ENCODE assay signal across 16 cellular contexts in the genomic region with DNA sequence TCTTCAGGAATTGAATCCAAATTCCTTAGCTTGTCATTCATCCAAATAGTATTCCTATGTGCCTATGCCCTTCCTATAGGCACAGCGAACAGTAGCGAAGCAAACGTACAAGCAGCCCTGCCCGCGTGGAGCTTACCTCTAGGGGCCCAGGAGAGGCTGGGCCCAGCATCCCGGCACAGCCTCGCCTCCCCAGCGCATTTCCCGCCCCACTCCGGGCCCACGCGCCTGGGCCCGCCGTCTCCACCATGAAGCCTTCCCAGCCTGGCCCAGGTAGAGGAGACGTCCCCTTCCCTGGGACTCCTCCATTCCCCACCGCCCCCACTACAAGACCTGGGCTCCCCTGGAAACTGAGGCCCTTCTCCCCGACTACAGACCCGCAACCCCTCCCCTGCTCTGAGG. TPM values are rescaled to one million over a fixed set of nuclear protein-coding genes. Genes with fewer than 3 reads are reported as not detected.
DNase-seq lines count a peak whose midpoint lies in the region; ATAC-seq and TF ChIP-seq lines count a peak whose summit lies in the region.
"Had no signal": no experiment of that assay in that cellular context is flagged by ENCODE, and none has a peak within 500 bp of the region (broad histone marks: within the 10 kb centered on the region; RNA-seq: fewer than 3 reads in every experiment).

No MANE protein-coding gene starts in this region.

- H3K36me3 ChIP-seq in right atrium auricular region, result no peaks in the 10 kb centered on the region
- H3K36me3 ChIP-seq: pancreas had no signal

- peak overlapping the region; percentile 43 to 74 for H3K4me3 Mint-ChIP-seq in effector memory CD8-positive, alpha-beta T cell
- no peak overlapping the region for H3K4me3 Mint-ChIP-seq in neural crest cell
- H3K4me3 Mint-ChIP-seq: brain, mesothelial cell of epicardium had no signal

- H3K27ac Mint-ChIP-seq in effector memory CD8-positive, alpha-beta T cell, result peak overlapping the region; percentile 14 to 15
- peak overlapping the region; percentile 52 for H3K27ac Mint-ChIP-seq in neural crest cell (ENCODE audit: unreplicated experiment)

- H3K27me3 ChIP-seq in right cardiac atrium (ENCODE audit: control insufficient read depth, insufficient read depth) (no peaks in the 10 kb centered on the region), right atrium auricular region (no peaks in the 10 kb centered on the region)
- H3K27me3 ChIP-seq: pancreas had no signal

- peaks cover 20% of the 10 kb centered on the region for H3K36me3 Mint-ChIP-seq in effector memory CD8-positive, alpha-beta T cell (ENCODE audit: insufficient read depth)
- H3K36me3 Mint-ChIP-seq in neural crest cell (ENCODE audit: low read depth), result peaks cover 9% of the 10 kb centered on the region

- H3K4me3 ChIP-seq in right cardiac atrium (ENCODE audit: low read length), result no peak overlapping the region
- peak overlapping the region in 1 of 2 donors; percentile 53 for H3K4me3 ChIP-seq in right atrium auricular region

- 84% methylated on average over 18 of the region's 18 CpGs for WGBS in right cardiac atrium

- H3K4me1 Mint-ChIP-seq in effector memory CD8-positive, alpha-beta T cell (ENCODE audit: low read depth in 2 of 2), result peaks cover 9 to 25% of the 10 kb centered on the region in 2 donors
- H3K4me1 Mint-ChIP-seq in neural crest cell, result no peaks in the 10 kb centered on the region
- H3K4me1 Mint-ChIP-seq: brain, mesothelial cell of epicardium had no signal

- H3K4me1 ChIP-seq in right cardiac atrium (ENCODE audit: control insufficient read depth, insufficient read depth, low read length) (no peaks in the 10 kb centered on the region), right atrium auricular region (peaks cover 0 to 8% of the 10 kb centered on the region in 2 donors)
- H3K4me1 ChIP-seq: pancreas had no signal

- H3K27ac ChIP-seq in right cardiac atrium (ENCODE audit: low read length) (no peak overlapping the region), right atrium auricular region (no peak overlapping the region)
- H3K27ac ChIP-seq: gastrocnemius medialis, pancreas had no signal

- no peaks in the 10 kb centered on the region for H3K27me3 Mint-ChIP-seq in effector memory CD8-positive, alpha-beta T cell
- no peaks in the 10 kb centered on the region for H3K27me3 Mint-ChIP-seq in neural crest cell (ENCODE audit: low read depth)
- H3K27me3 Mint-ChIP-seq: brain had no signal

- DNase-seq in right cardiac atrium (no peak), right atrium auricular region (ENCODE audit: low spot score) (no peak), neural crest cell (ENCODE audit: low read depth, low spot score) (no peak), NCI-H345 (lab: John Stamatoyannopoulos, UW) (no peak), DMS79 treated with DMSO at 0.1 percent for 48 hours (lab: John Stamatoyannopoulos, UW) (no peak), SK-N-DZ (ENCODE audit: low spot score) (no peak)
- no peak for DNase-seq in effector memory CD8-positive, alpha-beta T cell
- DNase-seq: gastrocnemius medialis, NCI-H1436 treated with DMSO at 0.1 percent for 48 hours, NCI-H446 had no signal

- intact Hi-C loops in right cardiac atrium (cut with DNase I), result loop anchor here in 1 of 4 donors (10.0 kb wide), 1 partner anchor 290 kb away; no protein-coding TSS in a partner anchor

- ATAC-seq in right cardiac atrium (peak; percentile 25 to 37), GM18520 (IDR thresholded peaks at IDR 0.05; ENCODE audit: unreplicated experiment) (no peak)
- no peak for ATAC-seq in effector memory CD8-positive, alpha-beta T cell (replicated peaks)
- ATAC-seq: gastrocnemius medialis had no signal

- no peak for TF ChIP-seq CTCF in right atrium auricular region (IDR thresholded peaks at IDR 0.05)
- no peak for TF ChIP-seq CTCF in neural crest cell (conservative IDR thresholded peaks at IDR 0.05)

- H3K9me3 ChIP-seq in right cardiac atrium (ENCODE audit: control insufficient read depth, low read length), result no peaks in the 10 kb centered on the region
- H3K9me3 ChIP-seq in right atrium auricular region, result no peaks in the 10 kb centered on the region
- H3K9me3 ChIP-seq: gastrocnemius medialis, pancreas had no signal

- no peaks in the 10 kb centered on the region for H3K9me3 Mint-ChIP-seq in effector memory CD8-positive, alpha-beta T cell
- no peaks in the 10 kb centered on the region for H3K9me3 Mint-ChIP-seq in neural crest cell
- H3K9me3 Mint-ChIP-seq: brain, mesothelial cell of epicardium had no signal

RNA-seq across cellular contexts. Expression of a gene that starts 0.2 kb away (rescaled TPM):
- total RNA-seq in right cardiac atrium (under 1 TPM in 1 of 4 donors, not detected in 3; 0.06 TPM), right atrium auricular region (not detected), neural crest cell (0.70 and 0.91 TPM in 2 replicates)
- polyA plus RNA-seq in right cardiac atrium, result not detected
- 0.10 and 0.29 TPM in 2 replicates for polyA plus RNA-seq in SK-N-DZ (2014; cell fraction: cytosol; rRNA removed)
- 0.65 and 0.89 TPM in 2 replicates for polyA plus RNA-seq in SK-N-DZ (2014; cell fraction: nucleus; rRNA removed)
- total RNA-seq: LHCN-M2, SK-MEL-5 had no signal

RNA-seq across cellular contexts. Expression of a gene that starts 17.5 kb away (rescaled TPM):
- 10 to 100 TPM in 1 of 4 donors, 1 to 10 TPM in 3; 5.9 to 11.3 (median 7.5) TPM for total RNA-seq in right cardiac atrium
- 3.8 TPM for polyA plus RNA-seq in right cardiac atrium
- total RNA-seq in right atrium auricular region, result 1 to 10 TPM; 3.0 to 3.6 TPM
- total RNA-seq in neural crest cell, result 9.7 and 13.6 TPM in 2 replicates
- 4.2 and 8.7 TPM in 2 replicates for polyA plus RNA-seq in SK-N-DZ (2014; cell fraction: cytosol; rRNA removed)
- 3.1 and 7.3 TPM in 2 replicates for polyA plus RNA-seq in SK-N-DZ (2014; cell fraction: nucleus; rRNA removed)

RNA-seq across cellular contexts. Expression of a gene that starts 17.7 kb away (rescaled TPM):
- 10 to 100 TPM; 12.8 to 17.8 (median 15.3) TPM for total RNA-seq in right cardiac atrium
- 11.1 TPM for polyA plus RNA-seq in right cardiac atrium
- total RNA-seq in right atrium auricular region, result 10 to 100 TPM; 11.3 to 15.6 TPM
- total RNA-seq in neural crest cell, result 77.2 and 88.6 TPM in 2 replicates
- 20.3 and 23.1 TPM in 2 replicates for polyA plus RNA-seq in SK-N-DZ (2014; cell fraction: cytosol; rRNA removed)
- polyA plus RNA-seq in SK-N-DZ (2014; cell fraction: nucleus; rRNA removed), result 78.4 and 105 TPM in 2 replicates

RNA-seq across cellular contexts. Expression of a gene that starts 32.4 kb away (rescaled TPM):
- total RNA-seq in right cardiac atrium (1 to 10 TPM; 3.4 to 6.8 (median 5.7) TPM), right atrium auricular region (1 to 10 TPM; 3.3 to 5.6 TPM), neural crest cell (7.1 and 8.8 TPM in 2 replicates)
- 2.2 TPM for polyA plus RNA-seq in right cardiac atrium
- polyA plus RNA-seq in SK-N-DZ (2014; cell fraction: cytosol; rRNA removed), result 1.2 and 1.3 TPM in 2 replicates
- polyA plus RNA-seq in SK-N-DZ (2014; cell fraction: nucleus; rRNA removed), result 0.80 and 2.0 TPM in 2 replicates

RNA-seq across cellular contexts. Expression of a gene that starts 32.7 kb away (rescaled TPM):
- 10 to 100 TPM; 12.7 to 17.5 (median 13.6) TPM for total RNA-seq in right cardiac atrium
- 28.9 TPM for polyA plus RNA-seq in right cardiac atrium
- total RNA-seq in right atrium auricular region, result 10 to 100 TPM; 14.5 to 22.1 TPM
- 46.5 and 47.9 TPM in 2 replicates for total RNA-seq in neural crest cell
- 45.2 and 53.1 TPM in 2 replicates for polyA plus RNA-seq in SK-N-DZ (2014; cell fraction: cytosol; rRNA removed)
- polyA plus RNA-seq in SK-N-DZ (2014; cell fraction: nucleus; rRNA removed), result 17.9 and 33.6 TPM in 2 replicates

Comparison
In these comparisons a context has a peak if more than half of its experiments do, and no peak if none do; other contexts are left out.
1. ATAC-seq: peak in right cardiac atrium (2 of 2); none in effector memory CD8-positive, alpha-beta T cell (single experiment) and GM18520 (single experiment).